11 cellular contexts compared by ENCODE assay signal in the genomic region with DNA sequence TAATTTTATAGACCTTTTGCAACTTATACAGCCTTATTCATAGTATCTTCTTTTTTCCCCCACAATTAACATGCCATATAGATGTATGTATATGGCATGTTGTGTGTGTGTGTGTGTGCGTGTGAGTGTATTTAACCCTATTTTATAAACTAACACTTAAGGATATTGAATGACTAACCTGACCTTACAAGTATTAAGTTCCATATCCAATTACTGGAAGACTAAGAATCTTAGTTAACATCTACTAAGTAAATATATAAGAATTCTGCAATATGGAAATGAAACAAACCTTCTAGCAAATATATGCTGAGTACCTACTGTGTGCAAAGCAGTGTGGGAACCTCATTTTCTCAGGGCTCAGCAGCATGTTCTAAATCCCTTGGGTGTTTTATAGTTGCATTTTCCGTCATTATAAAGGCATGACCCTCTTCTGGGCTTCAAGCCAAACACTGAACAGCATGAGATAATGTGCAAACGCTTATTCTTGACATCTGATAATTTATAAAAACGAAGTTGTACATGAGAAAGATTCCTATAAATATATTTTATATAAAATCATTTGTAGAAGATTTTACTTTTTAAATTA.
A peak's percentile ranks its signal among the peaks of the same experiment; 100 is the strongest.
DNase-seq lines count a peak whose midpoint lies in the region; ATAC-seq and TF ChIP-seq lines count a peak whose summit lies in the region.
"Had no signal": no experiment of that assay in that cellular context is flagged by ENCODE, and none has a peak within 500 bp of the region (broad histone marks: within the 10 kb centered on the region; RNA-seq: fewer than 3 reads in every experiment).

No MANE protein-coding gene starts in this region.

- no peaks in the 10 kb centered on the region for H3K27me3 Mint-ChIP-seq in activated CD8-positive, alpha-beta T cell treated with anti-CD3 and anti-CD28 coated beads for 36 hours
- H3K27me3 Mint-ChIP-seq in CD8-positive, alpha-beta T cell (ENCODE audit: low read depth) = no peaks in the 10 kb centered on the region

- H3K36me3 Mint-ChIP-seq in activated CD8-positive, alpha-beta T cell treated with anti-CD3 and anti-CD28 coated beads for 36 hours (ENCODE audit: low read depth) = no peaks in the 10 kb centered on the region
- H3K36me3 Mint-ChIP-seq in CD8-positive, alpha-beta T cell = no peaks in the 10 kb centered on the region

- in situ Hi-C loops in astrocyte of the cerebellum (cut with HindIII; ENCODE audit: low sequenced_read_pairs) = no loop called here

- no peaks in the 10 kb centered on the region for H3K4me1 Mint-ChIP-seq in activated CD8-positive, alpha-beta T cell treated with anti-CD3 and anti-CD28 coated beads for 36 hours (ENCODE audit: low read depth)
- H3K4me1 Mint-ChIP-seq in CD8-positive, alpha-beta T cell (ENCODE audit: low read depth) = no peaks in the 10 kb centered on the region

- ATAC-seq in activated CD8-positive, alpha-beta T cell treated with anti-CD3 and anti-CD28 coated beads for 36 hours = no peak
- no peak for ATAC-seq in CD8-positive, alpha-beta T cell

- no peak overlapping the region for H3K27ac ChIP-seq in CD8-positive, alpha-beta T cell (ENCODE audit: low read depth, low read length)

- TF ChIP-seq CTCF in astrocyte of the cerebellum (IDR thresholded peaks at IDR 0.05; ENCODE audit: low read depth, low read length, missing control alignments) = no peak
- no peak for TF ChIP-seq CTCF in activated CD8-positive, alpha-beta T cell treated with anti-CD3 and anti-CD28 coated beads for 36 hours (IDR thresholded peaks at IDR 0.05)
- TF ChIP-seq CTCF in CD8-positive, alpha-beta T cell (IDR thresholded peaks at IDR 0.05) = no peak

- CTCF ChIA-PET in activated CD8-positive, alpha-beta T cell treated with anti-CD3 and anti-CD28 coated beads for 36 hours (lab: Charles Lee) = no interaction called here
- CTCF ChIA-PET in CD8-positive, alpha-beta T cell (lab: Charles Lee) = no interaction called here

- H3K4me3 Mint-ChIP-seq in activated CD8-positive, alpha-beta T cell treated with anti-CD3 and anti-CD28 coated beads for 36 hours = no peak overlapping the region
- no peak overlapping the region for H3K4me3 Mint-ChIP-seq in CD8-positive, alpha-beta T cell

- no peak overlapping the region for H3K27ac Mint-ChIP-seq in activated CD8-positive, alpha-beta T cell treated with anti-CD3 and anti-CD28 coated beads for 36 hours
- no peak overlapping the region for H3K27ac Mint-ChIP-seq in CD8-positive, alpha-beta T cell

- peaks cover 5% of the 10 kb centered on the region for H3K9me3 Mint-ChIP-seq in activated CD8-positive, alpha-beta T cell treated with anti-CD3 and anti-CD28 coated beads for 36 hours
- peaks cover 3% of the 10 kb centered on the region for H3K9me3 Mint-ChIP-seq in CD8-positive, alpha-beta T cell

- DNase-seq in NCI-H2029 treated with DMSO at 0.1 percent for 48 hours (lab: John Stamatoyannopoulos, UW) = peak; percentile 1
- no peak for DNase-seq in NCI-H2029 (lab: John Stamatoyannopoulos, UW)
- peak; percentile 26 for DNase-seq in NCI-H2107 treated with DMSO at 0.1 percent for 48 hours (lab: John Stamatoyannopoulos, UW; ENCODE audit: unreplicated experiment)
- DNase-seq in astrocyte of the cerebellum (ENCODE audit: low read depth) = peak; percentile 76
- peak; percentile 3 for DNase-seq in renal cortical epithelial cell (ENCODE audit: low read depth)
- DNase-seq in activated CD8-positive, alpha-beta T cell treated with anti-CD3 and anti-CD28 coated beads for 36 hours = no peak
- DNase-seq in CD8-positive, alpha-beta T cell = no peak
- no peak for DNase-seq in activated naive CD4-positive, alpha-beta T cell (lab: John Stamatoyannopoulos, UW)
- DNase-seq: 8988T; activated naive CD4-positive, alpha-beta T cell treated with Interleukin-2 at 50 U/mL for 16 hours; NCI-H510A treated with DMSO at 0.1 percent for 48 hours had no signal

- no peaks in the 10 kb centered on the region for H3K27me3 ChIP-seq in CD8-positive, alpha-beta T cell (ENCODE audit: insufficient read depth, low read length)

- H3K4me1 ChIP-seq in CD8-positive, alpha-beta T cell (ENCODE audit: insufficient read depth, low read length) = no peaks in the 10 kb centered on the region

- intact Hi-C loops in activated CD8-positive, alpha-beta T cell treated with anti-CD3 and anti-CD28 coated beads for 36 hours (cut with micrococcal nuclease) = no loop called here
- intact Hi-C loops in CD8-positive, alpha-beta T cell (cut with DNase I, micrococcal nuclease) = no loop called here

- no peak overlapping the region for H3K4me3 ChIP-seq in astrocyte of the cerebellum (ENCODE audit: low read depth, low read length)
- H3K4me3 ChIP-seq in CD8-positive, alpha-beta T cell (ENCODE audit: low read depth, low read length) = no peak overlapping the region

- no peaks in the 10 kb centered on the region for H3K36me3 ChIP-seq in CD8-positive, alpha-beta T cell (ENCODE audit: insufficient read depth, low read length)

- H3K9me3 ChIP-seq in CD8-positive, alpha-beta T cell (ENCODE audit: low read length) = no peaks in the 10 kb centered on the region

- POLR2A ChIA-PET in activated CD8-positive, alpha-beta T cell treated with anti-CD3 and anti-CD28 coated beads for 36 hours (lab: Charles Lee) = no interaction called here
- POLR2A ChIA-PET in CD8-positive, alpha-beta T cell (lab: Charles Lee) = no interaction called here

Comparison
In these comparisons a context has a peak if more than half of its experiments do, and no peak if none do; other contexts are left out.
1. DNase-seq: peak in NCI-H2029 treated with DMSO at 0.1 percent for 48 hours (single experiment), NCI-H2107 treated with DMSO at 0.1 percent for 48 hours (single experiment), astrocyte of the cerebellum (single experiment) and renal cortical epithelial cell (single experiment); none in NCI-H2029 (single experiment), activated CD8-positive, alpha-beta T cell treated with anti-CD3 and anti-CD28 coated beads for 36 hours (single experiment), CD8-positive, alpha-beta T cell (0 of 7) and activated naive CD4-positive, alpha-beta T cell (0 of 4).